ENCODE assay signal across 8 cellular contexts in the genomic region with DNA sequence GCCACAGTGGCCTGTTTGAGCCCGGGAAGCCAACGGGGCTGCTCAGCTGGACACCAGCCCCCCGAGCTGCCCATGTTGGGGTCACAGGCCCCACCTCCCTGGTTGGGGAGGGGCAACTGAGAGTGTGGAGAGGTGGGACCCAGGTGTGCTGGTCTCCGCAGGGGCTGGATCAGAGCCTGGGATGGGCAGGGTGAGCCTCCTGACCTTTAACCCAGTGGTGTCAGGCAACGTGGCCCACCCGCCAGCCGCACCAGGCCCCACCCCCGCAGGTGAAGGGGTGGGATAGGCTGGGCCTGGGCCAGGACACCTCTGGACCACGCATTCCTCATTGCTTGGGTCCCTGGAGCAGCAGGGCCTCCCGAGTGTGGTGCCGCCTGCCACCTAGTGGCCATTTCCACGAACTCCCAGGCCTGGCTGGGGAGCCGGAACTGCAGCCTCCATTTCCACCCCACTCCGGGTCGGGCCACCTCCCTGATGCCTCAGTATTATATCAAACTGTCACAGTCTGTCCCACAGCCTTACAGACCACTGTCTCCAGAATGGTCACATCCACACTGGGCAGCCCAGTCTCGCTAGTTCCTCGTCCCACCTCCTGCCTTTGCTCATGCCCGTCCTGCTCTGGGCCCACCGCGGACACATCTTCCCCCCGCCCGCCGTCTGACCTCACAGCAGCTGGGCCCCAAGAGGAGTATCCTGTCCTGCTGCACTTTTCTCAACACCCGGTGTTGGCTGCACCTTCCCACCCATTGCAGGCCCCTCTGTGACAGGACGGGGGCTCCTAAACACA. TPM values are rescaled to one million over a fixed set of nuclear protein-coding genes. Genes with fewer than 3 reads are reported as not detected.
DNase-seq lines count a peak whose midpoint lies in the region; ATAC-seq, FAIRE-seq and TF ChIP-seq lines count a peak whose summit lies in the region.

No MANE protein-coding gene starts in this region.

- DNase-seq in GM06990 (ENCODE audit: extremely low read depth, insufficient read length) (peak; percentile 63), HPDE6-E6E7 (ENCODE audit: extremely low spot score) (peak; percentile 82), RCC 7860 (ENCODE audit: low spot score) (peak; percentile 33), activated T-helper 1 cell treated with Interleukin-2 at 50 U/mL for 16 hours (ENCODE audit: low read depth) (peak; percentile 59), fibroblast of pulmonary artery (ENCODE audit: low read depth) (peak; percentile 74), neural crest cell (ENCODE audit: low read depth, low spot score) (peak; percentile 71)
- peak; percentile 70 for DNase-seq in stimulated activated naive CD4-positive, alpha-beta T cell treated with Interleukin-2 at 50 U/mL for 16 hours (lab: John Stamatoyannopoulos, UW)

- peaks cover under 1% of the 10 kb centered on the region for H3K4me1 Mint-ChIP-seq in neural crest cell

- H3K4me3 ChIP-seq in GM06990 (replicated peaks; ENCODE audit: low read depth, low read length) (no peak overlapping the region), fibroblast of pulmonary artery (replicated peaks; ENCODE audit: low read depth, low read length) (no peak overlapping the region)

- H3K27me3 Mint-ChIP-seq in neural crest cell (ENCODE audit: low read depth) = no peaks in the 10 kb centered on the region

- H3K27me3 ChIP-seq in GM06990 (replicated peaks; ENCODE audit: control insufficient read depth, insufficient read depth, low read length) = no peaks in the 10 kb centered on the region

- no peak for FAIRE-seq in RCC 7860 (lab: Jason Lieb, UNC)

- peaks cover 5% of the 10 kb centered on the region for H3K36me3 Mint-ChIP-seq in neural crest cell (ENCODE audit: low read depth)

- H3K27ac Mint-ChIP-seq in neural crest cell (ENCODE audit: unreplicated experiment) = peak overlapping the region; percentile 89

- H3K4me3 Mint-ChIP-seq in neural crest cell = no peak overlapping the region

- no peaks in the 10 kb centered on the region for H3K9me3 Mint-ChIP-seq in neural crest cell

- H3K36me3 ChIP-seq in GM06990 (ENCODE audit: control insufficient read depth, insufficient read depth, low read length) = peaks cover 2% of the 10 kb centered on the region

- TF ChIP-seq CTCF in GM06990 (IDR thresholded peaks at IDR 0.05; ENCODE audit: insufficient read depth, low read length, poor library complexity, severe bottlenecking) = peak; percentile 93
- peak; percentile 86 for TF ChIP-seq CTCF in fibroblast of pulmonary artery (IDR thresholded peaks at IDR 0.05; ENCODE audit: low read length, missing control alignments)
- TF ChIP-seq CTCF in neural crest cell (conservative IDR thresholded peaks at IDR 0.05) = peak; percentile 91

- no peak for ATAC-seq in HG02870 (IDR thresholded peaks at IDR 0.05; ENCODE audit: unreplicated experiment)

RNA-seq across cellular contexts. Expression of a gene that starts 13.3 kb away (rescaled TPM):
- total RNA-seq in neural crest cell = 108 and 111 TPM in 2 replicates
